ENCODE assay signal across 1 cellular context in genomic region chr19:36014029-36014924, GRCh38.
TF ChIP-seq lines count a peak whose summit lies in the region.

Gene ALKBH6, minus strand, starts transcription at chr19:36014213. Its CDS starts 816 bp downstream, at chr19:36013397.

TF ChIP-seq in HepG2, 621 proteins besides CTCF, POLR2A, EP300 and RAD21 (continued from another document and continues in another):
- TF ChIP-seq SMAD1 (CRISPR knock-in tag; IDR thresholded peaks at IDR 0.05; ENCODE audit: borderline replicate concordance, low read depth) (no peak), ZFYVE20 (CRISPR knock-in tag; IDR thresholded peaks at IDR 0.05; ENCODE audit: borderline replicate concordance, low read depth) (no peak), SIN3B (IDR thresholded peaks at IDR 0.05; ENCODE audit: low read length) (peak; percentile 68), ZNF598 (CRISPR knock-in tag; IDR thresholded peaks at IDR 0.05; ENCODE audit: borderline replicate concordance) (no peak), PREB (CRISPR knock-in tag; IDR thresholded peaks at IDR 0.05) (no peak), SPEN (CRISPR knock-in tag; IDR thresholded peaks at IDR 0.05; ENCODE audit: low read depth) (0 out of 2 replicates have a peak, but pooled peaks have one; percentile 50), ZNF121 (CRISPR knock-in tag; IDR thresholded peaks at IDR 0.05) (no peak), ZNF780A (CRISPR knock-in tag; IDR thresholded peaks at IDR 0.05) (no peak), SMAD3 (CRISPR knock-in tag; IDR thresholded peaks at IDR 0.05) (no peak), ZC3H4 (CRISPR knock-in tag; IDR thresholded peaks at IDR 0.05; ENCODE audit: borderline replicate concordance) (no peak), ZNF362 (CRISPR knock-in tag; IDR thresholded peaks at IDR 0.05; ENCODE audit: borderline replicate concordance) (no peak), ZNF138 (CRISPR knock-in tag; IDR thresholded peaks at IDR 0.05; ENCODE audit: low read depth) (no peak), ZFY (CRISPR knock-in tag; IDR thresholded peaks at IDR 0.05) (peak; percentile 53; the same call in 1 of the 2 replicates), YEATS2 (CRISPR knock-in tag; IDR thresholded peaks at IDR 0.05; ENCODE audit: borderline replicate concordance) (peak; percentile 59; the same call in 1 of the 2 replicates), POGK (CRISPR knock-in tag; conservative IDR thresholded peaks at IDR 0.05) (0 out of 2 replicates have a peak, but pooled peaks have one; percentile 57), TEAD3 (CRISPR knock-in tag; optimal IDR thresholded peaks at IDR 0.05; ENCODE audit: borderline replicate concordance) (peak; percentile 22), ZNF234 (CRISPR knock-in tag; conservative IDR thresholded peaks at IDR 0.05) (no peak), BATF2 (CRISPR knock-in tag; IDR thresholded peaks at IDR 0.05) (no peak), ZBTB49 (CRISPR knock-in tag; IDR thresholded peaks at IDR 0.05; ENCODE audit: borderline replicate concordance) (no peak), GATA4 (IDR thresholded peaks at IDR 0.05; ENCODE audit: borderline replicate concordance, low read depth) (0 out of 2 replicates have a peak, but pooled peaks have one; percentile 12), CBX5 (CRISPR knock-in tag; IDR thresholded peaks at IDR 0.05; ENCODE audit: borderline replicate concordance) (no peak), ONECUT2 (CRISPR knock-in tag; IDR thresholded peaks at IDR 0.05) (no peak), HIC2 (CRISPR knock-in tag; IDR thresholded peaks at IDR 0.05; ENCODE audit: low read depth) (no peak), GFI1 (CRISPR knock-in tag; IDR thresholded peaks at IDR 0.05; ENCODE audit: borderline replicate concordance) (no peak), DR1 (CRISPR knock-in tag; IDR thresholded peaks at IDR 0.05) (peak; percentile 46; the same call in 1 of the 2 replicates), ZBTB43 (CRISPR knock-in tag; conservative IDR thresholded peaks at IDR 0.05) (no peak), ZNF558 (CRISPR knock-in tag; IDR thresholded peaks at IDR 0.05; ENCODE audit: borderline replicate concordance) (no peak), KDM2A (CRISPR knock-in tag; IDR thresholded peaks at IDR 0.05; ENCODE audit: borderline replicate concordance, low read depth) (peak; percentile 62; the same call in 1 of the 2 replicates), ISX (CRISPR knock-in tag; conservative IDR thresholded peaks at IDR 0.05) (no peak), ZBTB38 (CRISPR knock-in tag; IDR thresholded peaks at IDR 0.05) (0 out of 2 replicates have a peak, but pooled peaks have one; percentile 28), REL (CRISPR knock-in tag; conservative IDR thresholded peaks at IDR 0.05) (no peak), ZNF605 (CRISPR knock-in tag; IDR thresholded peaks at IDR 0.05) (0 out of 2 replicates have a peak, but pooled peaks have one; percentile 56), ZNF746 (CRISPR knock-in tag; IDR thresholded peaks at IDR 0.05) (no peak), RFXAP (CRISPR knock-in tag; IDR thresholded peaks at IDR 0.05; ENCODE audit: borderline replicate concordance) (peak; percentile 14; the same call in 1 of the 2 replicates), BRF2 (CRISPR knock-in tag; IDR thresholded peaks at IDR 0.05) (peak; percentile 53; the same call in 1 of the 2 replicates), ZNF431 (CRISPR knock-in tag; IDR thresholded peaks at IDR 0.05; ENCODE audit: borderline replicate concordance, low read depth) (no peak), ZNF280D (CRISPR knock-in tag; IDR thresholded peaks at IDR 0.05) (no peak), GRHL1 (CRISPR knock-in tag; conservative IDR thresholded peaks at IDR 0.05) (no peak), GATAD2A (CRISPR knock-in tag; IDR thresholded peaks at IDR 0.05) (0 out of 2 replicates have a peak, but pooled peaks have one; percentile 15), ZNF576 (CRISPR knock-in tag; IDR thresholded peaks at IDR 0.05) (no peak), ZNF709 (CRISPR knock-in tag; IDR thresholded peaks at IDR 0.05) (no peak), ZNF564 (CRISPR knock-in tag; IDR thresholded peaks at IDR 0.05) (no peak), NR2F2 (IDR thresholded peaks at IDR 0.05; ENCODE audit: borderline replicate concordance, low read depth) (no peak), SP5 (CRISPR knock-in tag; IDR thresholded peaks at IDR 0.05; ENCODE audit: borderline replicate concordance, low read depth) (0 out of 2 replicates have a peak, but pooled peaks have one; percentile 38), ZNF75D (CRISPR knock-in tag; IDR thresholded peaks at IDR 0.05; ENCODE audit: borderline replicate concordance) (no peak), SP1 (IDR thresholded peaks at IDR 0.05) (no peak), SP1 (CRISPR knock-in tag; IDR thresholded peaks at IDR 0.05) (peak; percentile 90), MXD3 (CRISPR knock-in tag; IDR thresholded peaks at IDR 0.05) (peak; percentile 49; the same call in 1 of the 2 replicates), SYNCRIP (IDR thresholded peaks at IDR 0.05; ENCODE audit: insufficient read depth, low read depth, low read length) (no peak), PHF20 (CRISPR knock-in tag; IDR thresholded peaks at IDR 0.05) (no peak)
